10 cellular contexts compared by ENCODE assay signal in genomic region chr7:50653116-50653854, GRCh38.
DNase-seq lines count a peak whose midpoint lies in the region; ATAC-seq and TF ChIP-seq lines count a peak whose summit lies in the region.
"Had no signal": no experiment of that assay in that cellular context is flagged by ENCODE, and none has a peak within 500 bp of the region (broad histone marks: within the 10 kb centered on the region; RNA-seq: fewer than 3 reads in every experiment).

No MANE protein-coding gene starts in this region.

- WGBS in transverse colon (ENCODE audit: low coverage in 1 of 2), 2 donors: 64% methylated on average over 16 of the region's 16 CpGs; no CpG with 5 or more reads in 1 of the 2 donors

- no peaks in the 10 kb centered on the region for H3K27me3 ChIP-seq in transverse colon

- DNase-seq in NCI-H2227 (lab: John Stamatoyannopoulos, UW; ENCODE audit: unreplicated experiment): peak; percentile 7
- DNase-seq in NCI-H2227 treated with DMSO at 0.1 percent for 48 hours (lab: John Stamatoyannopoulos, UW): no peak
- DNase-seq in ecto neural progenitor cell (ENCODE audit: low spot score): peak; percentile 32
- no peak for DNase-seq in mucosa of descending colon
- DNase-seq in transverse colon: peak; percentile 35
- DNase-seq in DMS153 treated with DMSO at 0.1 percent for 48 hours (lab: John Stamatoyannopoulos, UW; ENCODE audit: unreplicated experiment): no peak
- DNase-seq: 8988T, NCI-H1930 had no signal

- H3K27ac ChIP-seq in transverse colon: peak overlapping the region; percentile 78 to 83 (median 78)

- ATAC-seq in mucosa of descending colon (peak; percentile 71), GM21515 (IDR thresholded peaks at IDR 0.05; ENCODE audit: unreplicated experiment) (no peak), GM19455 (IDR thresholded peaks at IDR 0.05; ENCODE audit: unreplicated experiment) (no peak)

- TF ChIP-seq CTCF in mucosa of descending colon (IDR thresholded peaks at IDR 0.05) (no peak), transverse colon (IDR thresholded peaks at IDR 0.05) (no peak)

- TF ChIP-seq POLR2A in transverse colon (IDR thresholded peaks at IDR 0.05): no peak

- H3K36me3 ChIP-seq in mucosa of descending colon (ENCODE audit: low read depth): no peaks in the 10 kb centered on the region
- H3K36me3 ChIP-seq in transverse colon: no peaks in the 10 kb centered on the region

- in situ Hi-C loops in transverse colon (cut with MboI; ENCODE audit: low pct_ligation_motif_present in 1 of 4, low pct_unique_long_range_greater_than_20kb in 1 of 4, low sequenced_read_pairs in 3 of 4): loop anchor here in 3 of 4 donors (25.0 kb wide), 3 partner anchors 109 to 516 kb away; partner anchors contain the start of gene FIGNL1 (in 1 of the 3)

- H3K9me3 ChIP-seq in mucosa of descending colon (no peaks in the 10 kb centered on the region), transverse colon (no peaks in the 10 kb centered on the region)

- intact Hi-C loops in mucosa of descending colon (cut with DNase I, micrococcal nuclease) (no loop called here), transverse colon (cut with DNase I; ENCODE audit: low total_unique reads) (no loop called here)

- H3K4me3 ChIP-seq in mucosa of descending colon (no peak overlapping the region), transverse colon (no peak overlapping the region)

- TF ChIP-seq EP300 in transverse colon (IDR thresholded peaks at IDR 0.05; ENCODE audit: low read depth): no peak

- H3K4me1 ChIP-seq in mucosa of descending colon (ENCODE audit: low read depth) (no peaks in the 10 kb centered on the region), transverse colon (peaks cover 21 to 48% (median 27%) of the 10 kb centered on the region in 4 donors)

Comparison
In these comparisons a context has a peak if more than half of its experiments do, and no peak if none do; other contexts are left out.
1. DNase-seq: peak in NCI-H2227 (single experiment), ecto neural progenitor cell (single experiment) and transverse colon (single experiment); none in NCI-H2227 treated with DMSO at 0.1 percent for 48 hours (single experiment), mucosa of descending colon (0 of 3) and DMS153 treated with DMSO at 0.1 percent for 48 hours (single experiment).